In genomic region chr19:49781394-49781793, GRCh38 we compare ENCODE assay signal across 1 cellular context.
TF ChIP-seq lines count a peak whose summit lies in the region.

No MANE protein-coding gene starts in this region.

TF ChIP-seq in H1, 55 proteins besides CTCF, POLR2A, EP300 and RAD21:
- no peak for TF ChIP-seq SP4 (IDR thresholded peaks at IDR 0.05; ENCODE audit: low read length)
- no peak for TF ChIP-seq MAFK (IDR thresholded peaks at IDR 0.05; ENCODE audit: low read depth, low read length)
- TF ChIP-seq POU5F1 (IDR thresholded peaks at IDR 0.05; ENCODE audit: low read depth, low read length) = no peak
- no peak for TF ChIP-seq POLR2AphosphoS5 (IDR thresholded peaks at IDR 0.05; ENCODE audit: low read depth, low read length)
- TF ChIP-seq NANOG (IDR thresholded peaks at IDR 0.05; ENCODE audit: insufficient read depth, low read depth, low read length, poor library complexity, severe bottlenecking) = no peak
- TF ChIP-seq SRF (IDR thresholded peaks at IDR 0.05; ENCODE audit: low read depth, low read length) = no peak
- no peak for TF ChIP-seq SIX5 (IDR thresholded peaks at IDR 0.05; ENCODE audit: low read depth, low read length)
- no peak for TF ChIP-seq CTBP2 (IDR thresholded peaks at IDR 0.05; ENCODE audit: borderline replicate concordance, insufficient read depth, insufficient read length, low read length)
- TF ChIP-seq HDAC6 (IDR thresholded peaks at IDR 0.05; ENCODE audit: low read depth, low read length) = no peak
- no peak for TF ChIP-seq RFX5 (IDR thresholded peaks at IDR 0.05; ENCODE audit: borderline replicate concordance, low read depth, low read length)
- TF ChIP-seq ASH2L (IDR thresholded peaks at IDR 0.05; ENCODE audit: low read length) = no peak
- TF ChIP-seq CHD1 (IDR thresholded peaks at IDR 0.05; ENCODE audit: low read depth, low read length) = no peak
- TF ChIP-seq SUZ12 (IDR thresholded peaks at IDR 0.05; ENCODE audit: low read length) = no peak
